ENCODE assay signal across 17 cellular contexts in the genomic region with DNA sequence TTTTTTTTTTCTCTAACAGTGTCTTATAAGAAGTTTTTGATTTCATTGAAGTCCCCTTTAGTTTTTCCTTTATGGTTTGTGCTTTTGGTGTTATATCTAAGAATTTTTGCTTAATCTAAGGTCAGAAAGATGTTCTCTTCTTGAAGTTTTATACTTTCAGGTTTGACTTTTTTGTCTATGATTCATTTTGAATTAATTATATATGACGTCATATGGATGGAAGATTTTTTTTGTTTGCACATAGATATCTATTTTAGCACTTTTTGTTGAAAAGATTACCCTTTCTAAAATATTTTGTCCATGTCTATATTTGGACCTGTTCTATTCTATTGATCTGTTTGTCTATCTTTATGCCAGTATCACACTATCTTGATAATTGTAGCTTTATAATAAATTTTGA. TPM values are rescaled to one million over a fixed set of nuclear protein-coding genes. Genes with fewer than 3 reads are reported as not detected.
DNase-seq lines count a peak whose midpoint lies in the region; ATAC-seq and TF ChIP-seq lines count a peak whose summit lies in the region.
"Had no signal": no experiment of that assay in that cellular context is flagged by ENCODE, and none has a peak within 500 bp of the region (broad histone marks: within the 10 kb centered on the region; RNA-seq: fewer than 3 reads in every experiment).

No MANE protein-coding gene starts in this region.

- no peaks in the 10 kb centered on the region for H3K9me3 Mint-ChIP-seq in activated CD4-positive, alpha-beta T cell treated with anti-CD3 and anti-CD28 coated beads for 36 hours (ENCODE audit: low read depth)
- no peaks in the 10 kb centered on the region for H3K9me3 Mint-ChIP-seq in activated CD4-positive, alpha-beta T cell treated with anti-CD3 and anti-CD28 coated beads, Interleukin-2, amount 10 ng/mL, durations not matched to agents 24 days and 14 days
- no peaks in the 10 kb centered on the region for H3K9me3 Mint-ChIP-seq in CD4-positive, alpha-beta T cell
- no peaks in the 10 kb centered on the region for H3K9me3 Mint-ChIP-seq in immature natural killer cell
- H3K9me3 Mint-ChIP-seq in activated T-cell treated with anti-CD3 and anti-CD28 coated beads, Interleukin-2, amount 50 U/mL, for 72 hours = no peaks in the 10 kb centered on the region

- H3K36me3 Mint-ChIP-seq in activated CD4-positive, alpha-beta T cell treated with anti-CD3 and anti-CD28 coated beads for 36 hours (ENCODE audit: low read depth) = peaks cover 11% of the 10 kb centered on the region
- peaks cover 24% of the 10 kb centered on the region for H3K36me3 Mint-ChIP-seq in activated CD4-positive, alpha-beta T cell treated with anti-CD3 and anti-CD28 coated beads, Interleukin-2, amount 10 ng/mL, durations not matched to agents 24 days and 14 days (ENCODE audit: low read depth)
- peaks cover 47% of the 10 kb centered on the region for H3K36me3 Mint-ChIP-seq in CD4-positive, alpha-beta T cell (ENCODE audit: low read depth)
- H3K36me3 Mint-ChIP-seq in immature natural killer cell = peaks cover 4 to 12% (median 8%) of the 10 kb centered on the region in 3 donors
- H3K36me3 Mint-ChIP-seq in activated T-cell treated with anti-CD3 and anti-CD28 coated beads, Interleukin-2, amount 50 U/mL, for 72 hours (ENCODE audit: insufficient read depth in 2 of 2) = peaks cover 2 to 4% of the 10 kb centered on the region in 2 donors

- no peak for ATAC-seq in activated CD4-positive, alpha-beta T cell treated with anti-CD3 and anti-CD28 coated beads for 36 hours
- no peak for ATAC-seq in CD4-positive, alpha-beta T cell (ENCODE audit: poor library complexity)
- ATAC-seq in Panc1 = no peak
- ATAC-seq in activated T-cell treated with anti-CD3 and anti-CD28 coated beads, Interleukin-2, amount 50 U/mL, for 72 hours (replicated peaks in 1 of 2) = no peak

- TF ChIP-seq CTCF in CD4-positive, alpha-beta T cell (IDR thresholded peaks at IDR 0.05) = no peak
- no peak for TF ChIP-seq CTCF in Panc1 (IDR thresholded peaks at IDR 0.05)

- no peaks in the 10 kb centered on the region for H3K27me3 ChIP-seq in CD4-positive, alpha-beta T cell (ENCODE audit: control insufficient read depth, insufficient read depth, low read length)
- no peaks in the 10 kb centered on the region for H3K27me3 ChIP-seq in Panc1 (ENCODE audit: control insufficient read depth, insufficient read depth, low read length)
- H3K27me3 ChIP-seq: BLaER1 treated with 17β-estradiol and CSF1 and Interleukin-3, amounts not matched to agents 10 nM and 100 nM; SJCRH30 had no signal

- H3K4me3 Mint-ChIP-seq in activated CD4-positive, alpha-beta T cell treated with anti-CD3 and anti-CD28 coated beads for 36 hours = no peak overlapping the region
- no peak overlapping the region for H3K4me3 Mint-ChIP-seq in activated CD4-positive, alpha-beta T cell treated with anti-CD3 and anti-CD28 coated beads, Interleukin-2, amount 10 ng/mL, durations not matched to agents 24 days and 14 days
- no peak overlapping the region for H3K4me3 Mint-ChIP-seq in CD4-positive, alpha-beta T cell
- H3K4me3 Mint-ChIP-seq in immature natural killer cell = peak overlapping the region in 1 of 5 donors; percentile 12
- no peak overlapping the region for H3K4me3 Mint-ChIP-seq in activated T-cell treated with anti-CD3 and anti-CD28 coated beads, Interleukin-2, amount 50 U/mL, for 72 hours

- no peak for DNase-seq in activated CD4-positive, alpha-beta T cell treated with anti-CD3 and anti-CD28 coated beads for 36 hours
- DNase-seq in activated CD4-positive, alpha-beta T cell treated with anti-CD3 and anti-CD28 coated beads, Interleukin-2, amount 10 ng/mL, durations not matched to agents 24 days and 14 days = no peak
- no peak for DNase-seq in CD4-positive, alpha-beta T cell
- DNase-seq in Panc1 (ENCODE audit: low read depth, low spot score) (no peak), immature natural killer cell (no peak), substantia nigra (lab: John Stamatoyannopoulos, UW) (no peak), HuH-7.5 (ENCODE audit: low spot score) (no peak)
- no peak for DNase-seq in activated T-cell treated with anti-CD3 and anti-CD28 coated beads, Interleukin-2, amount 50 U/mL, for 72 hours
- DNase-seq: DMS79, KG1, NCI-H1092, NCI-H1436, NCI-H187 treated with DMSO at 0.1 percent for 48 hours, NCI-H2107, SJCRH30 had no signal

- no peak overlapping the region for H3K4me3 ChIP-seq in Panc1 (ENCODE audit: low read depth in 2 of 2, low read length in 2 of 2)
- H3K4me3 ChIP-seq: BLaER1 treated with 17β-estradiol and CSF1 and Interleukin-3, amounts not matched to agents 10 nM and 100 nM; SJCRH30 had no signal

- TSS peak; percentile 20 for BruUV-seq in Panc1 (replicated peaks; lab: Mats Ljungman, UMichigan)

- peaks cover 49% of the 10 kb centered on the region for H3K4me1 Mint-ChIP-seq in activated CD4-positive, alpha-beta T cell treated with anti-CD3 and anti-CD28 coated beads for 36 hours
- H3K4me1 Mint-ChIP-seq in activated CD4-positive, alpha-beta T cell treated with anti-CD3 and anti-CD28 coated beads, Interleukin-2, amount 10 ng/mL, durations not matched to agents 24 days and 14 days = peaks cover 25% of the 10 kb centered on the region
- H3K4me1 Mint-ChIP-seq in CD4-positive, alpha-beta T cell (ENCODE audit: low read depth) = peaks cover 71% of the 10 kb centered on the region
- H3K4me1 Mint-ChIP-seq in immature natural killer cell = peaks cover 63 to 80% of the 10 kb centered on the region in 2 donors
- H3K4me1 Mint-ChIP-seq in activated T-cell treated with anti-CD3 and anti-CD28 coated beads, Interleukin-2, amount 50 U/mL, for 72 hours (ENCODE audit: low read depth) = peaks cover 36% of the 10 kb centered on the region

- peaks cover 9% of the 10 kb centered on the region; the same call in 1 of the 2 replicates for H3K4me1 ChIP-seq in Panc1 (ENCODE audit: control insufficient read depth, insufficient read depth, low read length)
- H3K4me1 ChIP-seq: SJCRH30 had no signal

- POLR2A ChIA-PET in activated CD4-positive, alpha-beta T cell treated with anti-CD3 and anti-CD28 coated beads for 36 hours (lab: Charles Lee) = no interaction called here
- POLR2A ChIA-PET in CD4-positive, alpha-beta T cell (lab: Charles Lee) = interaction anchor here (0.9 kb wide), 1 partner anchor 22 kb away, joined by 3 read pairs; no protein-coding TSS in a partner anchor
- POLR2A ChIA-PET in Panc1 (lab: Charles Lee) = interaction anchor here (0.6 kb wide), 1 partner anchor 110 kb away, joined by 5 read pairs; no protein-coding TSS in a partner anchor

- peak overlapping the region; percentile 37 for H3K27ac Mint-ChIP-seq in activated CD4-positive, alpha-beta T cell treated with anti-CD3 and anti-CD28 coated beads for 36 hours
- no peak overlapping the region for H3K27ac Mint-ChIP-seq in activated CD4-positive, alpha-beta T cell treated with anti-CD3 and anti-CD28 coated beads, Interleukin-2, amount 10 ng/mL, durations not matched to agents 24 days and 14 days
- peak overlapping the region; percentile 31 for H3K27ac Mint-ChIP-seq in CD4-positive, alpha-beta T cell
- H3K27ac Mint-ChIP-seq in immature natural killer cell = peak overlapping the region in 5 of 6 donors; percentile 76 to 90 (median 81)
- H3K27ac Mint-ChIP-seq in activated T-cell treated with anti-CD3 and anti-CD28 coated beads, Interleukin-2, amount 50 U/mL, for 72 hours = no peak overlapping the region

- no peaks in the 10 kb centered on the region for H3K36me3 ChIP-seq in Panc1 (ENCODE audit: control insufficient read depth, insufficient read depth, low read length)

- no peak overlapping the region for H3K27ac ChIP-seq in CD4-positive, alpha-beta T cell (ENCODE audit: low read depth, low read length)
- H3K27ac ChIP-seq in Panc1 (ENCODE audit: low read length) = no peak overlapping the region
- H3K27ac ChIP-seq in substantia nigra (ENCODE audit: low read depth, low read length, poor library complexity, severe bottlenecking) = no peak overlapping the region
- H3K27ac ChIP-seq: 22Rv1; BLaER1 treated with 17β-estradiol and CSF1 and Interleukin-3, amounts not matched to agents 10 nM and 100 nM; SJCRH30 had no signal

- H3K9me3 ChIP-seq in CD4-positive, alpha-beta T cell (ENCODE audit: control insufficient read depth, low read length) = no peaks in the 10 kb centered on the region
- H3K9me3 ChIP-seq in Panc1 (ENCODE audit: control insufficient read depth, insufficient read depth, low read depth, low read length) = no peaks in the 10 kb centered on the region
- H3K9me3 ChIP-seq: SJCRH30 had no signal

- intact Hi-C loops in activated CD4-positive, alpha-beta T cell treated with anti-CD3 and anti-CD28 coated beads for 36 hours (cut with DNase I, micrococcal nuclease) = no loop called here
- intact Hi-C loops in activated CD4-positive, alpha-beta T cell treated with anti-CD3 and anti-CD28 coated beads, Interleukin-2, amount 10 ng/mL, durations not matched to agents 24 days and 14 days (cut with micrococcal nuclease) = no loop called here
- intact Hi-C loops in CD4-positive, alpha-beta T cell (cut with DNase I, micrococcal nuclease) = no loop called here
- intact Hi-C loops in Panc1 (cut with micrococcal nuclease; ENCODE audit: unreplicated experiment) = no loop called here

- in situ Hi-C loops in Panc1 (cut with HindIII; ENCODE audit: low pct_unique_long_range_greater_than_20kb, low sequenced_read_pairs) = no loop called here

- no peaks in the 10 kb centered on the region for H3K27me3 Mint-ChIP-seq in activated CD4-positive, alpha-beta T cell treated with anti-CD3 and anti-CD28 coated beads for 36 hours
- no peaks in the 10 kb centered on the region for H3K27me3 Mint-ChIP-seq in activated CD4-positive, alpha-beta T cell treated with anti-CD3 and anti-CD28 coated beads, Interleukin-2, amount 10 ng/mL, durations not matched to agents 24 days and 14 days
- H3K27me3 Mint-ChIP-seq in CD4-positive, alpha-beta T cell = no peaks in the 10 kb centered on the region
- H3K27me3 Mint-ChIP-seq in immature natural killer cell (ENCODE audit: low read depth in 3 of 3) = peaks cover 0 to 3% (median 2%) of the 10 kb centered on the region in 3 donors
- H3K27me3 Mint-ChIP-seq in activated T-cell treated with anti-CD3 and anti-CD28 coated beads, Interleukin-2, amount 50 U/mL, for 72 hours (ENCODE audit: low read depth) = no peaks in the 10 kb centered on the region

- CTCF ChIA-PET in activated CD4-positive, alpha-beta T cell treated with anti-CD3 and anti-CD28 coated beads for 36 hours (lab: Charles Lee) = interaction anchor here (0.7 to 1.0 kb wide), 2 partner anchors 15 to 178 kb away, joined by 3 read pairs; no protein-coding TSS in a partner anchor
- CTCF ChIA-PET in CD4-positive, alpha-beta T cell (lab: Charles Lee) = interaction anchor here (0.8 kb wide), 1 partner anchor 14 kb away, joined by 4 read pairs; no protein-coding TSS in a partner anchor
- CTCF ChIA-PET in Panc1 (lab: Charles Lee) = interaction anchor here (0.6 to 0.7 kb wide), 3 partner anchors 17 to 554 kb away, joined by 3 to 6 read pairs (median 5); no protein-coding TSS in a partner anchor

RNA-seq across cellular contexts. Expression of gene UBAP1, which starts 16.3 kb away (rescaled TPM):
- 10 to 100 TPM; 29.5 to 43.3 TPM for total RNA-seq in activated CD4-positive, alpha-beta T cell treated with anti-CD3 and anti-CD28 coated beads for 36 hours
- total RNA-seq in activated CD4-positive, alpha-beta T cell treated with anti-CD3 and anti-CD28 coated beads, Interleukin-2, amount 10 ng/mL, durations not matched to agents 24 days and 14 days = 30.9 and 32.5 TPM in 2 replicates
- total RNA-seq in CD4-positive, alpha-beta T cell = 10 to 100 TPM; 47.1 to 50.4 TPM
- total RNA-seq in Panc1 (2021; ENCODE audit: unreplicated experiment) = 55.3 TPM
- 44.9 TPM for polyA plus RNA-seq in Panc1 (2012; ENCODE audit: insufficient read length)
- 10 to 100 TPM; 37.8 to 44.7 (median 43.5) TPM for polyA plus RNA-seq in immature natural killer cell
- 10 to 100 TPM; 36.4 to 37.5 TPM for total RNA-seq in activated T-cell treated with anti-CD3 and anti-CD28 coated beads, Interleukin-2, amount 50 U/mL, for 72 hours

Comparison
In these comparisons a context has a peak if more than half of its experiments do, and no peak if none do; other contexts are left out.
1. H3K27ac Mint-ChIP-seq: peak in activated CD4-positive, alpha-beta T cell treated with anti-CD3 and anti-CD28 coated beads for 36 hours (single experiment), CD4-positive, alpha-beta T cell (single experiment) and immature natural killer cell (5 of 6); none in activated CD4-positive, alpha-beta T cell treated with anti-CD3 and anti-CD28 coated beads, Interleukin-2, amount 10 ng/mL, durations not matched to agents 24 days and 14 days (single experiment) and activated T-cell treated with anti-CD3 and anti-CD28 coated beads, Interleukin-2, amount 50 U/mL, for 72 hours (single experiment).